ENCODE assay signal across 11 cellular contexts in genomic region chr2:215900865-215901264, GRCh38.
DNase-seq lines count a peak whose midpoint lies in the region; ATAC-seq, FAIRE-seq and TF ChIP-seq lines count a peak whose summit lies in the region.
"Had no signal": no experiment of that assay in that cellular context is flagged by ENCODE, and none has a peak within 500 bp of the region (broad histone marks: within the 10 kb centered on the region; RNA-seq: fewer than 3 reads in every experiment).

No MANE protein-coding gene starts in this region.

- peaks cover 28% of the 10 kb centered on the region for H3K79me1 ChIP-seq in trophoblast cell (ENCODE audit: low read length)

- no peaks in the 10 kb centered on the region for H3K36me3 ChIP-seq in trophoblast cell (ENCODE audit: control insufficient read depth in 1 of 2, insufficient read depth in 2 of 2, low read length in 2 of 2)
- H3K36me3 ChIP-seq: adrenal gland had no signal

- in situ Hi-C loops in KBM-7 (cut with MboI; ENCODE audit: low pct_unique_long_range_greater_than_20kb, low sequenced_read_pairs): no loop called here

- peaks cover 2% of the 10 kb centered on the region for H3K79me2 ChIP-seq in trophoblast cell (ENCODE audit: control insufficient read depth, insufficient read depth, low read length, poor library complexity)

- peak overlapping the region; percentile 79 for H2AK5ac ChIP-seq in trophoblast cell (ENCODE audit: low read length)

- H3K14ac ChIP-seq in trophoblast cell (ENCODE audit: low read length): peak overlapping the region; percentile 65

- H3K4ac ChIP-seq in trophoblast cell (ENCODE audit: low read depth, low read length): no peak overlapping the region

- H3K4me3 Mint-ChIP-seq in natural killer cell treated with Interleukin-12 subunit alpha and Interleukin-12 subunit beta and Interleukin-15 and Interleukin-18, amount 100 ng/mL, for 72 hours: no peak overlapping the region

- peak overlapping the region; percentile 55 for H4K8ac ChIP-seq in trophoblast cell (ENCODE audit: low read depth, low read length)

- ATAC-seq in GM19043 (IDR thresholded peaks at IDR 0.05; ENCODE audit: low read depth, unreplicated experiment) (peak; percentile 67), HG02642 (IDR thresholded peaks at IDR 0.05; ENCODE audit: poor library complexity, unreplicated experiment) (peak; percentile 70)
- no peak for ATAC-seq in natural killer cell treated with Interleukin-12 subunit alpha and Interleukin-12 subunit beta and Interleukin-15 and Interleukin-18, amount 100 ng/mL, for 72 hours

- peak overlapping the region; percentile 81 for H2BK12ac ChIP-seq in trophoblast cell (ENCODE audit: low read length)

- H3K18ac ChIP-seq in trophoblast cell (ENCODE audit: low read length): no peak overlapping the region

- peak overlapping the region; percentile 60 for H2BK120ac ChIP-seq in trophoblast cell (ENCODE audit: insufficient read depth, low read length, poor library complexity)

- no peak for TF ChIP-seq CTCF in D721Med (IDR thresholded peaks at IDR 0.05; ENCODE audit: insufficient read depth, missing control alignments)

- no peak overlapping the region for H3K27ac ChIP-seq in trophoblast cell (ENCODE audit: low read depth, low read length)

- DNase-seq in KBM-7: peak; percentile 34
- peak in 1 of 2 donors; percentile 49 for DNase-seq in trophoblast cell
- no peak for DNase-seq in D721Med (ENCODE audit: insufficient read length, low spot score)
- no peak for DNase-seq in NCI-H1417 treated with DMSO at 0.1 percent for 48 hours (lab: John Stamatoyannopoulos, UW)
- no peak for DNase-seq in activated gamma-delta T cell treated with Interleukin-2 at 50 U/mL for 16 hours
- DNase-seq in natural killer cell treated with Interleukin-12 subunit alpha and Interleukin-12 subunit beta and Interleukin-15 and Interleukin-18, amount 100 ng/mL, for 72 hours (ENCODE audit: low spot score): no peak
- DNase-seq: DMS153, NCI-H345 had no signal

- H3K9me3 ChIP-seq in trophoblast cell (ENCODE audit: insufficient read depth, low read depth, low read length): no peaks in the 10 kb centered on the region
- H3K9me3 ChIP-seq: adrenal gland had no signal

- H4K91ac ChIP-seq in trophoblast cell (ENCODE audit: low read depth, low read length): peak overlapping the region; percentile 74

- no peaks in the 10 kb centered on the region for H3K4me1 Mint-ChIP-seq in natural killer cell treated with Interleukin-12 subunit alpha and Interleukin-12 subunit beta and Interleukin-15 and Interleukin-18, amount 100 ng/mL, for 72 hours (ENCODE audit: low read depth in 2 of 2)

- H3K9ac ChIP-seq in trophoblast cell (ENCODE audit: low read length): no peak overlapping the region

- no peak for FAIRE-seq in D721Med (lab: Jason Lieb, UNC)

- H3K27me3 ChIP-seq in trophoblast cell (ENCODE audit: insufficient read depth, low read length): no peaks in the 10 kb centered on the region
- H3K27me3 ChIP-seq: adrenal gland had no signal

- peaks cover 22 to 26% of the 10 kb centered on the region in 2 experiments for H3K4me1 ChIP-seq in trophoblast cell (ENCODE audit: control insufficient read depth in 1 of 2, insufficient read depth in 2 of 2, low read length in 2 of 2)
- H3K4me1 ChIP-seq: adrenal gland had no signal

- H3K9me3 Mint-ChIP-seq in natural killer cell treated with Interleukin-12 subunit alpha and Interleukin-12 subunit beta and Interleukin-15 and Interleukin-18, amount 100 ng/mL, for 72 hours: no peaks in the 10 kb centered on the region

- no peak overlapping the region for H3K23ac ChIP-seq in trophoblast cell (ENCODE audit: low read length)

- no peak overlapping the region for H2AFZ ChIP-seq in trophoblast cell (ENCODE audit: insufficient read depth, low read length, poor library complexity)

- H4K12ac ChIP-seq in trophoblast cell (ENCODE audit: low read depth, low read length): no peak overlapping the region

- H2BK5ac ChIP-seq in trophoblast cell (ENCODE audit: low read depth, low read length, poor library complexity): peak overlapping the region; percentile 21

- no peaks in the 10 kb centered on the region for H3K36me3 Mint-ChIP-seq in natural killer cell treated with Interleukin-12 subunit alpha and Interleukin-12 subunit beta and Interleukin-15 and Interleukin-18, amount 100 ng/mL, for 72 hours

- H3K27me3 Mint-ChIP-seq in natural killer cell treated with Interleukin-12 subunit alpha and Interleukin-12 subunit beta and Interleukin-15 and Interleukin-18, amount 100 ng/mL, for 72 hours: peaks cover 17 to 48% of the 10 kb centered on the region in 2 donors

- WGBS in trophoblast cell (ENCODE audit: extremely low coverage, insufficient coverage, insufficient read length): no CpG with 5 or more reads among the region's 3 CpGs

- no peak overlapping the region for H3K4me2 ChIP-seq in trophoblast cell (ENCODE audit: low read length)

- H3K27ac Mint-ChIP-seq in natural killer cell treated with Interleukin-12 subunit alpha and Interleukin-12 subunit beta and Interleukin-15 and Interleukin-18, amount 100 ng/mL, for 72 hours: no peak overlapping the region

- no peak overlapping the region for H3K4me3 ChIP-seq in trophoblast cell (ENCODE audit: low read depth, low read length)
- H3K4me3 ChIP-seq: adrenal gland had no signal

Comparison
In these comparisons a context has a peak if more than half of its experiments do, and no peak if none do; other contexts are left out.
1. ATAC-seq: peak in GM19043 (single experiment) and HG02642 (single experiment); none in natural killer cell treated with Interleukin-12 subunit alpha and Interleukin-12 subunit beta and Interleukin-15 and Interleukin-18, amount 100 ng/mL, for 72 hours (0 of 2).